In the genomic region with DNA sequence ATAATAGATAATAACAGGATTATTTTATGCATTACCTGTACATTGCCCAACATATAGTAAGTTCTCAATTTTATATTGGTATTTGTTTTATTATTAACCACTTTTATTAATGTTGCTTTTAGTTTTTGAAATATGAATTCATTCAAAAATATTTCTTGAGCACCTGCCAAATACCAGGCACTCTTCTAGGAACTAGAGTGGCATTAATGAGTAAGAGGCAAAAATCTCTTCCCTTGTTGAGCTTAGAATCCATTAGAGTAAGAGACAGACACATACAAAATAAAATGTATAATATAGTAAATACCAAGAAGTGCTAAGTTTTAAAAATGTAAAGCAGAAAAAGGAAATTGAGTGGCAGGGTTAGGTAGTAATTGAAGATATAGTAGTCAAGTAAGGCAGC, we compare ENCODE assay signal across 1 cellular context.
TF ChIP-seq lines count a peak whose summit lies in the region.

No MANE protein-coding gene starts in this region.

TF ChIP-seq in SK-N-SH, 30 proteins besides CTCF, POLR2A, EP300 and RAD21 (continued from another document):
- TF ChIP-seq RCOR1 (IDR thresholded peaks at IDR 0.05; ENCODE audit: low read length): no peak
